In genomic region chr17:66240630-66241029, GRCh38 we compare ENCODE assay signal across 23 cellular contexts. TPM values are rescaled to one million over a fixed set of nuclear protein-coding genes. Genes with fewer than 3 reads are reported as not detected.
DNase-seq lines count a peak whose midpoint lies in the region; ATAC-seq and TF ChIP-seq lines count a peak whose summit lies in the region.
"Had no signal": no experiment of that assay in that cellular context is flagged by ENCODE, and none has a peak within 500 bp of the region (broad histone marks: within the 10 kb centered on the region; RNA-seq: fewer than 3 reads in every experiment).

No MANE protein-coding gene starts in this region.

- H3K79me2 ChIP-seq in mammary epithelial cell (ENCODE audit: insufficient read depth, low read length) = no peaks in the 10 kb centered on the region
- H3K79me2 ChIP-seq in smooth muscle cell (ENCODE audit: low read depth) = no peaks in the 10 kb centered on the region

- intact Hi-C loops in mammary epithelial cell (cut with micrococcal nuclease) = no loop called here
- intact Hi-C loops in MCF 10A (cut with micrococcal nuclease) = no loop called here

- CTCF ChIA-PET in mammary epithelial cell (lab: Charles Lee; ENCODE audit: low non-redundant PET) = no interaction called here
- CTCF ChIA-PET in MCF 10A (lab: Yijun Ruan, JAX) = interaction anchor here (0.5 kb wide), 1 partner anchor 38 kb away, joined by 3 read pairs; no protein-coding TSS in a partner anchor

- dilution Hi-C loops in mammary epithelial cell (cut with HindIII; ENCODE audit: low sequenced_read_pairs) = no loop called here

- H3K27me3 ChIP-seq in mammary epithelial cell (ENCODE audit: insufficient read depth, low read length) (no peaks in the 10 kb centered on the region), skeletal muscle satellite cell (ENCODE audit: control insufficient read depth, insufficient read depth, low read length) (no peaks in the 10 kb centered on the region), smooth muscle cell (ENCODE audit: low read depth) (no peaks in the 10 kb centered on the region)
- H3K27me3 ChIP-seq: SJCRH30, tibial artery had no signal

- H3K4me2 ChIP-seq in mammary epithelial cell (ENCODE audit: insufficient read depth, low read depth, low read length) (no peak overlapping the region), skeletal muscle satellite cell (ENCODE audit: low read length) (peak overlapping the region; percentile 11), smooth muscle cell (no peak overlapping the region)

- H4K20me1 ChIP-seq in mammary epithelial cell (ENCODE audit: insufficient read depth, low read length) (no peaks in the 10 kb centered on the region), smooth muscle cell (ENCODE audit: low read depth) (no peaks in the 10 kb centered on the region)

- no peak overlapping the region for H3K4me3 Mint-ChIP-seq in MCF 10A (ENCODE audit: unreplicated experiment)
- H3K4me3 Mint-ChIP-seq: activated T-helper 17 cell treated with anti-CD3 and anti-CD28 coated beads, Interleukin-2, amount 50 U/mL, for 72 hours; CD4-positive, alpha-beta memory T cell; endodermal cell; stimulated activated effector memory CD8-positive, alpha-beta T cell treated with anti-CD3 and anti-CD28 coated beads, Interleukin-12 subunit alpha, Interleukin-12 subunit beta, amount 100 ng/mL, for 72 hours had no signal

- H3K27ac ChIP-seq in mammary epithelial cell (ENCODE audit: insufficient read depth, low read depth, low read length) (no peak overlapping the region), smooth muscle cell (ENCODE audit: low read depth) (no peak overlapping the region)
- H3K27ac ChIP-seq: 22Rv1, SJCRH30, tibial artery had no signal

- no peaks in the 10 kb centered on the region for H3F3A ChIP-seq in smooth muscle cell (ENCODE audit: low read depth)

- no peak overlapping the region for H2AFZ ChIP-seq in mammary epithelial cell (ENCODE audit: low read depth, low read length)
- H2AFZ ChIP-seq in smooth muscle cell (ENCODE audit: low read depth) = no peak overlapping the region

- H3K36me3 ChIP-seq in mammary epithelial cell (ENCODE audit: insufficient read depth, low read length) = no peaks in the 10 kb centered on the region
- H3K36me3 ChIP-seq in skeletal muscle satellite cell (ENCODE audit: insufficient read depth, low read length) = no peaks in the 10 kb centered on the region
- H3K36me3 ChIP-seq in smooth muscle cell (ENCODE audit: low read depth) = no peaks in the 10 kb centered on the region
- H3K36me3 ChIP-seq: SJCRH30, tibial artery had no signal

- H3K4me1 Mint-ChIP-seq in MCF 10A (ENCODE audit: insufficient read depth, unreplicated experiment) = no peaks in the 10 kb centered on the region
- H3K4me1 Mint-ChIP-seq: stimulated activated effector memory CD8-positive, alpha-beta T cell treated with anti-CD3 and anti-CD28 coated beads, Interleukin-12 subunit alpha, Interleukin-12 subunit beta, amount 100 ng/mL, for 72 hours had no signal

- H3K27me3 Mint-ChIP-seq in MCF 10A (ENCODE audit: insufficient read depth, unreplicated experiment) = no peaks in the 10 kb centered on the region
- H3K27me3 Mint-ChIP-seq: activated T-helper 17 cell treated with anti-CD3 and anti-CD28 coated beads, Interleukin-2, amount 50 U/mL, for 72 hours; CD4-positive, alpha-beta memory T cell had no signal

- TF ChIP-seq CTCF in mammary epithelial cell (conservative IDR thresholded peaks at IDR 0.05 in 1 of 2, IDR thresholded peaks at IDR 0.05 in 1 of 2; ENCODE audit: extremely low read depth in 1 of 2, insufficient read depth in 1 of 2, low read depth in 1 of 2, low read length in 2 of 2) (no peak), MCF 10A (IDR thresholded peaks at IDR 0.05; ENCODE audit: unreplicated experiment) (no peak), epithelial cell of esophagus (IDR thresholded peaks at IDR 0.05; ENCODE audit: insufficient read depth, low read depth, low read length, missing control alignments) (no peak), smooth muscle cell (IDR thresholded peaks at IDR 0.05; ENCODE audit: borderline replicate concordance, insufficient read depth, poor library complexity, severe bottlenecking) (no peak)

- POLR2A ChIA-PET in MCF 10A (lab: Yijun Ruan, JAX) = interaction anchor here (0.7 kb wide), 1 partner anchor 233 kb away, joined by 3 read pairs; no protein-coding TSS in a partner anchor

- H3K9ac ChIP-seq in mammary epithelial cell (ENCODE audit: insufficient read depth, low read length) (no peak overlapping the region), skeletal muscle satellite cell (ENCODE audit: low read depth, low read length) (no peak overlapping the region), smooth muscle cell (ENCODE audit: low read depth) (no peak overlapping the region)

- DNase-seq in mammary epithelial cell (peak; percentile 57), MCF 10A (ENCODE audit: unreplicated experiment) (no peak), RKO (ENCODE audit: low spot score) (peak; percentile 57), epithelial cell of esophagus (ENCODE audit: low read depth) (peak; percentile 17), smooth muscle cell (lab: John Stamatoyannopoulos, UW; ENCODE audit: unreplicated experiment) (no peak), NCI-H187 treated with DMSO at 0.1 percent for 48 hours (lab: John Stamatoyannopoulos, UW) (no peak)
- DNase-seq: activated CD4-positive, CD25-positive, alpha-beta regulatory T cell treated with anti-CD3 and anti-CD28 coated beads, Interleukin-2, amount 50 U/mL, for 72 hours; CD4-positive, alpha-beta memory T cell; central memory CD4-positive, alpha-beta T cell; DMS79; endodermal cell; glutamatergic neuron; left ventricle myocardium superior; NCI-H2029 treated with DMSO at 0.1 percent for 48 hours; NCI-H524; retina; SJCRH30; tibial artery had no signal

- no peaks in the 10 kb centered on the region for H3K9me3 Mint-ChIP-seq in MCF 10A (ENCODE audit: unreplicated experiment)
- H3K9me3 Mint-ChIP-seq: activated T-helper 17 cell treated with anti-CD3 and anti-CD28 coated beads, Interleukin-2, amount 50 U/mL, for 72 hours; endodermal cell; stimulated activated effector memory CD8-positive, alpha-beta T cell treated with anti-CD3 and anti-CD28 coated beads, Interleukin-12 subunit alpha, Interleukin-12 subunit beta, amount 100 ng/mL, for 72 hours had no signal

- no peak for ATAC-seq in HG02759 (IDR thresholded peaks at IDR 0.05; ENCODE audit: unreplicated experiment)
- ATAC-seq: activated T-helper 17 cell treated with anti-CD3 and anti-CD28 coated beads, Interleukin-2, amount 50 U/mL, for 72 hours; left ventricle myocardium superior; stimulated activated effector memory CD8-positive, alpha-beta T cell treated with anti-CD3 and anti-CD28 coated beads, Interleukin-12 subunit alpha, Interleukin-12 subunit beta, amount 100 ng/mL, for 72 hours had no signal

- no peak overlapping the region for H3K27ac Mint-ChIP-seq in MCF 10A (ENCODE audit: low read depth, unreplicated experiment)
- H3K27ac Mint-ChIP-seq: activated T-helper 17 cell treated with anti-CD3 and anti-CD28 coated beads, Interleukin-2, amount 50 U/mL, for 72 hours; endodermal cell; stimulated activated effector memory CD8-positive, alpha-beta T cell treated with anti-CD3 and anti-CD28 coated beads, Interleukin-12 subunit alpha, Interleukin-12 subunit beta, amount 100 ng/mL, for 72 hours had no signal

- no TSS peak for BruUV-seq in mammary epithelial cell (replicated peaks; lab: Mats Ljungman, UMichigan)
- no TSS peak for BruUV-seq in MCF 10A (replicated peaks; lab: Mats Ljungman, UMichigan)

- H3K9me3 ChIP-seq in mammary epithelial cell (replicated peaks; ENCODE audit: insufficient read depth, low read length) (no peaks in the 10 kb centered on the region), skeletal muscle satellite cell (replicated peaks; ENCODE audit: low read length) (no peaks in the 10 kb centered on the region), smooth muscle cell (replicated peaks; ENCODE audit: low read depth) (no peaks in the 10 kb centered on the region)
- H3K9me3 ChIP-seq: SJCRH30, tibial artery had no signal

- in situ Hi-C loops in mammary epithelial cell (cut with MboI; ENCODE audit: low sequenced_read_pairs in 2 of 2) = no loop called here

- no peaks in the 10 kb centered on the region for H3K36me3 Mint-ChIP-seq in MCF 10A (ENCODE audit: insufficient read depth, unreplicated experiment)
- H3K36me3 Mint-ChIP-seq: CD4-positive, alpha-beta memory T cell; stimulated activated effector memory CD8-positive, alpha-beta T cell treated with anti-CD3 and anti-CD28 coated beads, Interleukin-12 subunit alpha, Interleukin-12 subunit beta, amount 100 ng/mL, for 72 hours had no signal

- no peak overlapping the region for H3K4me3 ChIP-seq in mammary epithelial cell (replicated peaks in 1 of 3; ENCODE audit: insufficient read depth in 1 of 3, low read depth in 2 of 3, low read length in 3 of 3)
- no peak overlapping the region for H3K4me3 ChIP-seq in epithelial cell of esophagus (ENCODE audit: low read length)
- no peak overlapping the region for H3K4me3 ChIP-seq in skeletal muscle satellite cell (ENCODE audit: low read length)
- H3K4me3 ChIP-seq in smooth muscle cell = no peak overlapping the region
- H3K4me3 ChIP-seq: SJCRH30, tibial artery had no signal

- 73% methylated on average over 3 of the region's 3 CpGs for WGBS in mammary epithelial cell (ENCODE audit: low coverage, missing lambda C conversion rate)
- 85% methylated on average over 3 of the region's 3 CpGs for WGBS in smooth muscle cell (ENCODE audit: low lambda C conversion rate)

- no peaks in the 10 kb centered on the region for H3K4me1 ChIP-seq in mammary epithelial cell (ENCODE audit: insufficient read depth, low read length)
- H3K4me1 ChIP-seq in skeletal muscle satellite cell (ENCODE audit: control insufficient read depth, insufficient read depth, low read length) = peaks cover 19% of the 10 kb centered on the region
- H3K4me1 ChIP-seq in smooth muscle cell (ENCODE audit: low read depth) = no peaks in the 10 kb centered on the region
- H3K4me1 ChIP-seq: SJCRH30, tibial artery had no signal

RNA-seq across cellular contexts. Expression of gene APOH, which starts 11.4 kb away (rescaled TPM):
- total RNA-seq in mammary epithelial cell = not detected
- not detected for polyA plus RNA-seq in mammary epithelial cell
- not detected for polyA minus RNA-seq in mammary epithelial cell
- not detected in 2 replicates for total RNA-seq in MCF 10A (2022)
- total RNA-seq in skeletal muscle satellite cell (2012; rRNA removed) = not detected in 2 replicates
- not detected in 2 replicates for total RNA-seq in smooth muscle cell
- polyA plus RNA-seq in smooth muscle cell = not detected in 2 replicates
- total RNA-seq: activated T-helper 17 cell treated with anti-CD3 and anti-CD28 coated beads, Interleukin-2, amount 50 U/mL, for 72 hours; CD4-positive, alpha-beta memory T cell; endodermal cell; left ventricle myocardium superior; SJCRH30 had no signal

RNA-seq across cellular contexts. Expression of gene CEP112, which starts 48.7 kb away (rescaled TPM):
- total RNA-seq in mammary epithelial cell = 10 to 100 TPM in 1 of 2 donors, 1 to 10 TPM in 1; 4.0 to 11.1 TPM
- polyA plus RNA-seq in mammary epithelial cell = 2.0 TPM
- 4.5 TPM for polyA minus RNA-seq in mammary epithelial cell
- 8.1 and 12.5 TPM in 2 replicates for total RNA-seq in MCF 10A (2022)
- total RNA-seq in skeletal muscle satellite cell (2012; rRNA removed) = 3.5 and 5.8 TPM in 2 replicates
- total RNA-seq in smooth muscle cell = 8.3 and 11.6 TPM in 2 replicates
- polyA plus RNA-seq in smooth muscle cell = 8.7 and 9.9 TPM in 2 replicates

Comparison
In these comparisons a context has a peak if more than half of its experiments do, and no peak if none do; other contexts are left out.
1. DNase-seq: peak in mammary epithelial cell (single experiment), RKO (single experiment) and epithelial cell of esophagus (single experiment); none in MCF 10A (single experiment), smooth muscle cell (single experiment) and NCI-H187 treated with DMSO at 0.1 percent for 48 hours (single experiment).